In genomic region chr12:107607464-107608392, GRCh38 we compare ENCODE assay signal across 8 cellular contexts.
DNase-seq lines count a peak whose midpoint lies in the region; ATAC-seq lines count a peak whose summit lies in the region.

No MANE protein-coding gene starts in this region.

- ATAC-seq in HG03135 (IDR thresholded peaks at IDR 0.05; ENCODE audit: unreplicated experiment), result peak; percentile 63
- peak; percentile 64 for ATAC-seq in left colon
- ATAC-seq in GM19328 (IDR thresholded peaks at IDR 0.05; ENCODE audit: unreplicated experiment), result no peak

- intact Hi-C loops in left colon (cut with DNase I, micrococcal nuclease), result loop anchor here (2.0 to 5.0 kb wide), 2 partner anchors 475 to 477 kb away; no protein-coding TSS in a partner anchor

- in situ Hi-C loops in Caki2 (cut with HindIII; ENCODE audit: low pct_unique_long_range_greater_than_20kb, low sequenced_read_pairs), result no loop called here

- DNase-seq in Caki2 (ENCODE audit: low read depth) (peak; percentile 36), NCI-H446 treated with DMSO at 0.1 percent for 48 hours (lab: John Stamatoyannopoulos, UW) (peak; percentile 2), cerebellum (ENCODE audit: low spot score) (peak; percentile 69), left colon (peak; percentile 56 to 83)
- DNase-seq in activated CD4-positive, alpha-beta T cell treated with anti-CD3 and anti-CD28 coated beads for 4 hours, result peak; percentile 79 to 80
- DNase-seq in stimulated activated CD4-positive, alpha-beta T cell treated with anti-CD3 and anti-CD28 coated beads, Interleukin-2, amount 100 ng/mL, for 4 hours (ENCODE audit: low read depth), result peak; percentile 71

Comparison
In these comparisons a context has a peak if more than half of its experiments do, and no peak if none do; other contexts are left out.
1. DNase-seq: peak in every context shown above with its lines; median percentile 80 in activated CD4-positive, alpha-beta T cell treated with anti-CD3 and anti-CD28 coated beads for 4 hours; 71 in stimulated activated CD4-positive, alpha-beta T cell treated with anti-CD3 and anti-CD28 coated beads, Interleukin-2, amount 100 ng/mL, for 4 hours; 70 in left colon; 69 in cerebellum; 36 in Caki2; 2 in NCI-H446 treated with DMSO at 0.1 percent for 48 hours.